1 cellular context compared by ENCODE assay signal in the genomic region with DNA sequence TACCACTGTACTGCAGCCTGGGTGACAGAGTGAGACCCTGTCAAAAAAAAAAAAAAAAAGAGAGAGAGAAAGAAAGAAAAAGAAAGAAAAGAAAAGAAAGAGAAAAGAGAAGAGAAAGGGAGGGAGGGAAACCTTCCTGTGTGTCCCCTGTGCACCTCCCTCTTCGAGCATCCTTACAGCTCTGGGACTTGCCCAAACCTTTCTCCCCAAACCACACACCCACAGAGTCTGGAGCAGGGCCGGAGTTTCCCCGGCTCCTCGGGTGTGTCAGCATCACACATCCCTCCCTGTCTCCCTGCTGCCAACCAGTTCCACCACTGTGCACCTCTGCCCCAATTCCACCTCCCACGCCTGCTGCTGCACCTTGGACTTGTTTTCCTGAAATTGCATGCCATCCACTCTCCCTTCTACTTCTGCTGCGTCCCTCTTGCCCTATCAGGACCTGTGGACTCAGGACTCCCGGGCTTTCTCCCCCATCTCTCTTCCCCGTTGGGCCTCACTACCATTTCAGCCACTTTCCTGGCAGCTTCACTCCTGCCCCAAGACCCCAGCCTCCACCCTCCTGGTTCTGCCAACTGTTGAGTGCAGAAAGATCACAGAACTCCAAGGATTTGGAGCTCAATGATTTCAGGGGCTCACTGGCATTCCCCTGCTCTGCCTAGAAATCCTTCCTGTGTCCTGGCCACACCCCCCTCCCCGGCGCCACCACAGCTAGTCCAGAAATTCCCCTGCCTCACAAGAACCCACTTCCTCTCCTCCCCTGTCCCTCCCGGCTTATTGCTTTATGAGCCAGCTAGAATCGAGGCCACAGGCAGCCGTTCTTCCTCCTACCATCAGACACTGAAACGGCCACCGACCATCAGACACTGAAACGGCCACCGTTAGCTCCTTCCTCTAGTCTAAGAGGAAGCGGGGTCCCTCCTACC.
TF ChIP-seq lines count a peak whose summit lies in the region.

No MANE protein-coding gene starts in this region.

TF ChIP-seq in GM12878, 131 proteins besides CTCF, POLR2A, EP300 and RAD21 (continued from another document):
- TF ChIP-seq CUX1 (IDR thresholded peaks at IDR 0.05; ENCODE audit: insufficient replicate concordance, low read depth, low read length), result no peak
- TF ChIP-seq, protein P1, sequence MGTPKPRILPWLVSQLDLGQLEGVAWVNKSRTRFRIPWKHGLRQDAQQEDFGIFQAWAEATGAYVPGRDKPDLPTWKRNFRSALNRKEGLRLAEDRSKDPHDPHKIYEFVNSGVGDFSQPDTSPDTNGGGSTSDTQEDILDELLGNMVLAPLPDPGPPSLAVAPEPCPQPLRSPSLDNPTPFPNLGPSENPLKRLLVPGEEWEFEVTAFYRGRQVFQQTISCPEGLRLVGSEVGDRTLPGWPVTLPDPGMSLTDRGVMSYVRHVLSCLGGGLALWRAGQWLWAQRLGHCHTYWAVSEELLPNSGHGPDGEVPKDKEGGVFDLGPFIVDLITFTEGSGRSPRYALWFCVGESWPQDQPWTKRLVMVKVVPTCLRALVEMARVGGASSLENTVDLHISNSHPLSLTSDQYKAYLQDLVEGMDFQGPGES (IDR thresholded peaks at IDR 0.05), result no peak
- TF ChIP-seq POLR2AphosphoS5 (IDR thresholded peaks at IDR 0.05; ENCODE audit: low read length), result 0 out of 2 replicates have a peak, but pooled peaks have one; percentile 12
- TF ChIP-seq JUNB (IDR thresholded peaks at IDR 0.05), result no peak
- TF ChIP-seq, protein P2, sequence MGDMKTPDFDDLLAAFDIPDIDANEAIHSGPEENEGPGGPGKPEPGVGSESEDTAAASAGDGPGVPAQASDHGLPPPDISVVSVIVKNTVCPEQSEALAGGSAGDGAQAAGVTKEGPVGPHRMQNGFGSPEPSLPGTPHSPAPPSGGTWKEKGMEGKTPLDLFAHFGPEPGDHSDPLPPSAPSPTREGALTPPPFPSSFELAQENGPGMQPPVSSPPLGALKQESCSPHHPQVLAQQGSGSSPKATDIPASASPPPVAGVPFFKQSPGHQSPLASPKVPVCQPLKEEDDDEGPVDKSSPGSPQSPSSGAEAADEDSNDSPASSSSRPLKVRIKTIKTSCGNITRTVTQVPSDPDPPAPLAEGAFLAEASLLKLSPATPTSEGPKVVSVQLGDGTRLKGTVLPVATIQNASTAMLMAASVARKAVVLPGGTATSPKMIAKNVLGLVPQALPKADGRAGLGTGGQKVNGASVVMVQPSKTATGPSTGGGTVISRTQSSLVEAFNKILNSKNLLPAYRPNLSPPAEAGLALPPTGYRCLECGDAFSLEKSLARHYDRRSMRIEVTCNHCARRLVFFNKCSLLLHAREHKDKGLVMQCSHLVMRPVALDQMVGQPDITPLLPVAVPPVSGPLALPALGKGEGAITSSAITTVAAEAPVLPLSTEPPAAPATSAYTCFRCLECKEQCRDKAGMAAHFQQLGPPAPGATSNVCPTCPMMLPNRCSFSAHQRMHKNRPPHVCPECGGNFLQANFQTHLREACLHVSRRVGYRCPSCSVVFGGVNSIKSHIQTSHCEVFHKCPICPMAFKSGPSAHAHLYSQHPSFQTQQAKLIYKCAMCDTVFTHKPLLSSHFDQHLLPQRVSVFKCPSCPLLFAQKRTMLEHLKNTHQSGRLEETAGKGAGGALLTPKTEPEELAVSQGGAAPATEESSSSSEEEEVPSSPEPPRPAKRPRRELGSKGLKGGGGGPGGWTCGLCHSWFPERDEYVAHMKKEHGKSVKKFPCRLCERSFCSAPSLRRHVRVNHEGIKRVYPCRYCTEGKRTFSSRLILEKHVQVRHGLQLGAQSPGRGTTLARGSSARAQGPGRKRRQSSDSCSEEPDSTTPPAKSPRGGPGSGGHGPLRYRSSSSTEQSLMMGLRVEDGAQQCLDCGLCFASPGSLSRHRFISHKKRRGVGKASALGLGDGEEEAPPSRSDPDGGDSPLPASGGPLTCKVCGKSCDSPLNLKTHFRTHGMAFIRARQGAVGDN (IDR thresholded peaks at IDR 0.05), result peak; percentile 21; the same call in 1 of the 2 replicates
- peak; percentile 44 for TF ChIP-seq ATF7 (IDR thresholded peaks at IDR 0.05; ENCODE audit: low read depth)
- TF ChIP-seq PML (IDR thresholded peaks at IDR 0.05; ENCODE audit: low read length), result no peak
- TF ChIP-seq RELA (IDR thresholded peaks at IDR 0.05; ENCODE audit: borderline replicate concordance, partially characterized antibody), result peak; percentile 77
- TF ChIP-seq ZZZ3 (IDR thresholded peaks at IDR 0.05; ENCODE audit: control insufficient read depth, insufficient read length, low read depth), result no peak
- TF ChIP-seq EGR1 (IDR thresholded peaks at IDR 0.05; ENCODE audit: borderline replicate concordance in 1 of 2, low read depth in 2 of 2, low read length in 2 of 2), result 0 out of 3 replicates have a peak, but pooled peaks of 1 of the 2 experiments have one; percentile 7
- no peak for TF ChIP-seq POLR2AphosphoS2 (IDR thresholded peaks at IDR 0.05; ENCODE audit: low read depth, low read length)
- TF ChIP-seq CHD1 (IDR thresholded peaks at IDR 0.05; ENCODE audit: low read depth, low read length), result no peak
- peak; percentile 28; the same call in 1 of the 2 replicates for TF ChIP-seq SMARCA5 (IDR thresholded peaks at IDR 0.05)
- TF ChIP-seq HDGF (IDR thresholded peaks at IDR 0.05), result peak; percentile 86
